Comparison of ENCODE assay signal across 1 cellular context in genomic region chr7:149125864-149126661, GRCh38.
TF ChIP-seq lines count a peak whose summit lies in the region.

Gene ZNF425 (minus strand): TSS chr7:149126324. CDS start chr7:149126213, 111 bp downstream.

TF ChIP-seq in HepG2, 621 proteins besides CTCF, POLR2A, EP300 and RAD21 (continued from another document and continues in another):
- TF ChIP-seq ZNF841 (CRISPR knock-in tag; IDR thresholded peaks at IDR 0.05; ENCODE audit: borderline replicate concordance) (peak; percentile 76), ZNF770 (CRISPR knock-in tag; IDR thresholded peaks at IDR 0.05) (peak; percentile 67; the same call in 1 of the 2 replicates), JUNB (CRISPR knock-in tag; IDR thresholded peaks at IDR 0.05; ENCODE audit: borderline replicate concordance) (peak; percentile 39; the same call in 1 of the 2 replicates), ZNF569 (CRISPR knock-in tag; IDR thresholded peaks at IDR 0.05; ENCODE audit: borderline replicate concordance) (no peak), SALL2 (CRISPR knock-in tag; IDR thresholded peaks at IDR 0.05) (peak; percentile 93), DZIP1 (CRISPR knock-in tag; IDR thresholded peaks at IDR 0.05) (peak; percentile 64; the same call in 1 of the 2 replicates), SSRP1 (CRISPR knock-in tag; IDR thresholded peaks at IDR 0.05) (no peak), ZSCAN30 (CRISPR knock-in tag; IDR thresholded peaks at IDR 0.05) (no peak), ZNF34 (CRISPR knock-in tag; IDR thresholded peaks at IDR 0.05; ENCODE audit: borderline replicate concordance) (no peak), THAP8 (CRISPR knock-in tag; IDR thresholded peaks at IDR 0.05; ENCODE audit: borderline replicate concordance) (peak; percentile 66; the same call in 1 of the 2 replicates), ERF (CRISPR knock-in tag; IDR thresholded peaks at IDR 0.05) (peak; percentile 90), ZNF619 (CRISPR knock-in tag; IDR thresholded peaks at IDR 0.05) (peak; percentile 68; the same call in 1 of the 2 replicates), ZSCAN21 (CRISPR knock-in tag; IDR thresholded peaks at IDR 0.05; ENCODE audit: borderline replicate concordance) (peak; percentile 82), MLLT10 (CRISPR knock-in tag; IDR thresholded peaks at IDR 0.05) (no peak), ZKSCAN8 (CRISPR knock-in tag; IDR thresholded peaks at IDR 0.05; ENCODE audit: borderline replicate concordance) (peak; percentile 83), ZNF782 (CRISPR knock-in tag; IDR thresholded peaks at IDR 0.05; ENCODE audit: borderline replicate concordance) (peak; percentile 93; the same call in 1 of the 2 replicates), ZNF432 (CRISPR knock-in tag; IDR thresholded peaks at IDR 0.05; ENCODE audit: borderline replicate concordance) (no peak), TBX3 (IDR thresholded peaks at IDR 0.05; ENCODE audit: borderline replicate concordance) (no peak), KLF6 (CRISPR knock-in tag; IDR thresholded peaks at IDR 0.05) (peak; percentile 82), ESRRA (CRISPR knock-in tag; IDR thresholded peaks at IDR 0.05; ENCODE audit: low read depth) (peak; percentile 82), UBTF (CRISPR knock-in tag; IDR thresholded peaks at IDR 0.05) (peak; percentile 97), ZNF33A (CRISPR knock-in tag; IDR thresholded peaks at IDR 0.05; ENCODE audit: borderline replicate concordance) (peak; percentile 93; the same call in 1 of the 2 replicates), FOXO1 (CRISPR knock-in tag; IDR thresholded peaks at IDR 0.05) (peak; percentile 72), ZBTB20 (CRISPR knock-in tag; IDR thresholded peaks at IDR 0.05; ENCODE audit: borderline replicate concordance, low read depth) (peak; percentile 71), SCMH1 (CRISPR knock-in tag; IDR thresholded peaks at IDR 0.05; ENCODE audit: borderline replicate concordance) (no peak), HOXD1 (CRISPR knock-in tag; IDR thresholded peaks at IDR 0.05) (peak; percentile 89; the same call in 1 of the 2 replicates), ZNF597 (CRISPR knock-in tag; IDR thresholded peaks at IDR 0.05) (0 out of 2 replicates have a peak, but pooled peaks have one; percentile 74), TOPORS (CRISPR knock-in tag; IDR thresholded peaks at IDR 0.05) (peak; percentile 84), TGIF2 (CRISPR knock-in tag; IDR thresholded peaks at IDR 0.05) (no peak; the same call in none of the 2 replicates), HNRNPUL1 (IDR thresholded peaks at IDR 0.05; ENCODE audit: low read depth, low read length) (peak; percentile 66; the same call in 1 of the 2 replicates), ZNF720 (CRISPR knock-in tag; IDR thresholded peaks at IDR 0.05) (no peak), ZNF646 (CRISPR knock-in tag; IDR thresholded peaks at IDR 0.05) (no peak), TRIM24 (CRISPR knock-in tag; IDR thresholded peaks at IDR 0.05) (no peak), ZNF501 (CRISPR knock-in tag; IDR thresholded peaks at IDR 0.05) (peak; percentile 87), NFYB (CRISPR knock-in tag; IDR thresholded peaks at IDR 0.05) (peak; percentile 12; the same call in 1 of the 2 replicates), HNF4A (CRISPR knock-in tag; IDR thresholded peaks at IDR 0.05) (peak; percentile 72), HHEX (CRISPR knock-in tag; IDR thresholded peaks at IDR 0.05) (no peak), ZNF362 (CRISPR knock-in tag; IDR thresholded peaks at IDR 0.05; ENCODE audit: borderline replicate concordance) (peak; percentile 65; the same call in 1 of the 2 replicates), BHLHE40 (IDR thresholded peaks at IDR 0.05; ENCODE audit: low read length) (0 out of 2 replicates have a peak, but pooled peaks have one; percentile 34), SNRNP70 (IDR thresholded peaks at IDR 0.05; ENCODE audit: low read depth, low read length) (no peak), TCF7L2 (IDR thresholded peaks at IDR 0.05; ENCODE audit: low read depth, low read length) (no peak), ZNF577 (CRISPR knock-in tag; IDR thresholded peaks at IDR 0.05; ENCODE audit: borderline replicate concordance, low read depth) (no peak), ZNF260 (CRISPR knock-in tag; IDR thresholded peaks at IDR 0.05; ENCODE audit: borderline replicate concordance, low read depth) (peak; percentile 80; the same call in 1 of the 2 replicates), GLI4 (CRISPR knock-in tag; IDR thresholded peaks at IDR 0.05; ENCODE audit: borderline replicate concordance) (peak; percentile 15; the same call in 1 of the 2 replicates), ETS1 (CRISPR knock-in tag; IDR thresholded peaks at IDR 0.05) (no peak), BATF2 (CRISPR knock-in tag; IDR thresholded peaks at IDR 0.05) (peak; percentile 86)
